ENCODE assay signal across 11 cellular contexts in genomic region chr10:1738950-1739349, GRCh38. TPM values are rescaled to one million over a fixed set of nuclear protein-coding genes. Genes with fewer than 3 reads are reported as not detected.
DNase-seq lines count a peak whose midpoint lies in the region; ATAC-seq and TF ChIP-seq lines count a peak whose summit lies in the region.
"Had no signal": no experiment of that assay in that cellular context is flagged by ENCODE, and none has a peak within 500 bp of the region (broad histone marks: within the 10 kb centered on the region; RNA-seq: fewer than 3 reads in every experiment).

No MANE protein-coding gene starts in this region.

- H3K36me3 ChIP-seq in BLaER1 treated with 17β-estradiol and CSF1 and Interleukin-3, amounts not matched to agents 10 nM and 100 nM: no peaks in the 10 kb centered on the region
- no peaks in the 10 kb centered on the region for H3K36me3 ChIP-seq in uterus

- no peaks in the 10 kb centered on the region for H3K9me3 ChIP-seq in BLaER1 treated with 17β-estradiol and CSF1 and Interleukin-3, amounts not matched to agents 10 nM and 100 nM (replicated peaks in 1 of 11)
- H3K9me3 ChIP-seq in uterus: no peaks in the 10 kb centered on the region

- H3K4me3 ChIP-seq in BLaER1 treated with 17β-estradiol and CSF1 and Interleukin-3, amounts not matched to agents 10 nM and 100 nM: no peak overlapping the region
- no peak overlapping the region for H3K4me3 ChIP-seq in uterus

- peak overlapping the region; percentile 15 to 100 (median 99); a peak in 20 of 22 replicates for H3K4me2 ChIP-seq in BLaER1 treated with 17β-estradiol and CSF1 and Interleukin-3, amounts not matched to agents 10 nM and 100 nM

- no peak for DNase-seq in NCI-H2029 (lab: John Stamatoyannopoulos, UW)
- DNase-seq in uterus: no peak
- no peak for DNase-seq in KBM-7
- DNase-seq: foreskin melanocyte, NCI-H1930, right cardiac atrium had no signal

- H3K4me1 ChIP-seq in BLaER1 treated with 17β-estradiol and CSF1 and Interleukin-3, amounts not matched to agents 10 nM and 100 nM: peaks cover 27 to 88% (median 70%) of the 10 kb centered on the region in 10 experiments
- peaks cover 0 to 8% of the 10 kb centered on the region in 2 donors for H3K4me1 ChIP-seq in uterus

- H4K20me1 ChIP-seq in BLaER1 treated with 17β-estradiol and CSF1 and Interleukin-3, amounts not matched to agents 10 nM and 100 nM: peaks cover 0 to 38% (median 15%) of the 10 kb centered on the region in 11 experiments; a peak in 14 of 22 replicates

- no peak for TF ChIP-seq CTCF in uterus (IDR thresholded peaks at IDR 0.05)

- peaks cover 30 to 74% (median 57%) of the 10 kb centered on the region in 11 experiments for H3K27me3 ChIP-seq in BLaER1 treated with 17β-estradiol and CSF1 and Interleukin-3, amounts not matched to agents 10 nM and 100 nM
- H3K27me3 ChIP-seq in uterus: peaks cover 0 to 47% of the 10 kb centered on the region in 2 donors

- no peak overlapping the region for H3K9ac ChIP-seq in BLaER1 treated with 17β-estradiol and CSF1 and Interleukin-3, amounts not matched to agents 10 nM and 100 nM

- intact Hi-C loops in uterus (cut with DNase I; ENCODE audit: low total_unique reads): no loop called here

- no peak overlapping the region for H3K27ac ChIP-seq in BLaER1 treated with 17β-estradiol and CSF1 and Interleukin-3, amounts not matched to agents 10 nM and 100 nM
- no peak overlapping the region for H3K27ac ChIP-seq in uterus

- peak; percentile 70 for ATAC-seq in GM18870 (IDR thresholded peaks at IDR 0.05; ENCODE audit: unreplicated experiment)
- ATAC-seq in HG02588 (IDR thresholded peaks at IDR 0.05; ENCODE audit: unreplicated experiment): peak; percentile 48
- ATAC-seq in HG03457 (IDR thresholded peaks at IDR 0.05; ENCODE audit: unreplicated experiment): peak; percentile 51
- no peak for ATAC-seq in HG02763 (IDR thresholded peaks at IDR 0.05; ENCODE audit: unreplicated experiment)
- ATAC-seq: right cardiac atrium had no signal

- in situ Hi-C loops in KBM-7 (cut with MboI; ENCODE audit: low pct_unique_long_range_greater_than_20kb, low sequenced_read_pairs): no loop called here

- TF ChIP-seq POLR2A in uterus (IDR thresholded peaks at IDR 0.05): no peak

RNA-seq across cellular contexts. Expression of gene ADARB2, which starts 1.6 kb away (rescaled TPM):
- total RNA-seq in uterus: 1 to 10 TPM in 2 of 4 donors, under 1 TPM in 1, not detected in 1; 0.76 to 2.6 (median 2.0) TPM
